In the genomic region with DNA sequence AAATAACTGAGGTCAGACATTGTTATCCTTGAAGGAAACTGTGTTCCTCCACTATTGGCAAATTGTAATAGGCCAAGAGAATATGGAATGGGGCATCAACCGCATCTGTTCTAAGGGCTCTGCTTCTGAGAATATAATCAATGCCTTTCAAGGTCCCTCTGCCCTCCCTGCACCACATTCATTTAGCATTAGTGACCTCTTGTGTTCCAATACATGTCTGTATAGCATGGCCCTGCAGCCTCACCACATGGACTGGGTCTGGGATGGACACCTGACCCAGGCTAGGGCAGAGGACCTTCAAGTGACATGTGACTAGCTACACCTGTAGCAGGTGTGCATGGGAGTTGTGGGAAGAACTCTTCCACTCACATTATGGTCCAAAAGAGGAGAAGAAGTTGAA, we compare ENCODE assay signal across 2 cellular contexts.
A peak's percentile ranks its signal among the peaks of the same experiment; 100 is the strongest.
TF ChIP-seq lines count a peak whose summit lies in the region.

No MANE protein-coding gene starts in this region.

TF ChIP-seq in HepG2, 621 proteins besides CTCF, POLR2A, EP300 and RAD21:
- TF ChIP-seq ATF7 (IDR thresholded peaks at IDR 0.05), result no peak
- TF ChIP-seq ATF7 (CRISPR knock-in tag; IDR thresholded peaks at IDR 0.05), result no peak
- TF ChIP-seq STAG1 (CRISPR knock-in tag; IDR thresholded peaks at IDR 0.05), result peak; percentile 62
- TF ChIP-seq, protein P1, sequence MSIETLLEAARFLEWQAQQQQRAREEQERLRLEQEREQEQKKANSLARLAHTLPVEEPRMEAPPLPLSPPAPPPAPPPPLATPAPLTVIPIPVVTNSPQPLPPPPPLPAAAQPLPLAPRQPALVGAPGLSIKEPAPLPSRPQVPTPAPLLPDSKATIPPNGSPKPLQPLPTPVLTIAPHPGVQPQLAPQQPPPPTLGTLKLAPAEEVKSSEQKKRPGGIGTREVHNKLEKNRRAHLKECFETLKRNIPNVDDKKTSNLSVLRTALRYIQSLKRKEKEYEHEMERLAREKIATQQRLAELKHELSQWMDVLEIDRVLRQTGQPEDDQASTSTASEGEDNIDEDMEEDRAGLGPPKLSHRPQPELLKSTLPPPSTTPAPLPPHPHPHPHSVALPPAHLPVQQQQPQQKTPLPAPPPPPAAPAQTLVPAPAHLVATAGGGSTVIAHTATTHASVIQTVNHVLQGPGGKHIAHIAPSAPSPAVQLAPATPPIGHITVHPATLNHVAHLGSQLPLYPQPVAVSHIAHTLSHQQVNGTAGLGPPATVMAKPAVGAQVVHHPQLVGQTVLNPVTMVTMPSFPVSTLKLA (IDR thresholded peaks at IDR 0.05), result peak; percentile 44; the same call in 1 of the 2 replicates
- peak; percentile 11 for TF ChIP-seq TEAD3 (CRISPR knock-in tag; optimal IDR thresholded peaks at IDR 0.05; ENCODE audit: borderline replicate concordance)
- 0 out of 2 replicates have a peak, but pooled peaks have one; percentile 26 for TF ChIP-seq SMC3 (IDR thresholded peaks at IDR 0.05; ENCODE audit: low read length)
TF ChIP-seq in HepG2: peak in this region for 4.

TF ChIP-seq in HEK293T, 16 proteins besides CTCF, POLR2A, EP300 and RAD21:
- 0 out of 2 replicates have a peak, but pooled peaks have one; percentile 20 for TF ChIP-seq L3MBTL2 (conservative IDR thresholded peaks at IDR 0.05)
- no peak for TF ChIP-seq SP1 (IDR thresholded peaks at IDR 0.05)
TF ChIP-seq in HEK293T: peak in this region for 1.
